In the genomic region with DNA sequence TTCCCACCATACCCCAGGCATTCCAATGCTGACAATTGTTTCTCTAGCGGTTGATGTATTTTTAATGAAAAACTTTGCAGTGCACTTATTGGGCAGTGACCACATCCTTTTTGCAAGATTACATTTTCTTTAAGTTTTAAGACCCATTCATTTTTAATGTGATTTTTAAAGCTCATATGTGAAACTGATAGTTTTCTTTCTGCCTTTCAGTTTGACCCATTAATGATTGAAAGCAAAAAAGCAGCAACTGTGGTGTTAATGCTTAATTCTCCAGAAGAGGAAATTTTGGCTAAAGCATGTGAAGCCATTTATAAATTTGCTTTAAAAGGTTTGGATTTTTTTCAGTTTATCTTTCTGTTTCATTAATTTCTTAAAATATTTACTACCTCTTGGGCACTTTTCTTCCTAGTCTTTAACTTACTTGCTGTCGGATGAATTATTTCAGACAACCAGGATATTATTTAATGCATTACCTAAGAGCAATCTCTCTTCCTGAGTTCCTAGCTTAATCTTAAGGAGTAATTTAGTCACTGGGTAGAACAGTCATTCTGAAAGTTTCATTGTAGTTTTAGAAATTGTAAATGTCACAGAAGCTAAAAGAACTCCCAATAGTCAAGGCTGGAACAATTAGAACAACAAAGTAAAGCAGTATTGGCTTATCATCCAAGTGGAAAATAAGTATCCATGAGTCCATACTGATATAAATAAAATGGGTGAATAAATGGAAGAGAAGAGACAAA, we compare ENCODE assay signal across 18 cellular contexts. TPM values are rescaled to one million over a fixed set of nuclear protein-coding genes. Genes with fewer than 3 reads are reported as not detected.
A peak's percentile ranks its signal among the peaks of the same experiment; 100 is the strongest.
DNase-seq lines count a peak whose midpoint lies in the region; ATAC-seq, FAIRE-seq and TF ChIP-seq lines count a peak whose summit lies in the region.
"Had no signal": no experiment of that assay in that cellular context is flagged by ENCODE, and none has a peak within 500 bp of the region (broad histone marks: within the 10 kb centered on the region; RNA-seq: fewer than 3 reads in every experiment).

No MANE protein-coding gene starts in this region.

- H3K4me2 ChIP-seq in GM12878 (ENCODE audit: control insufficient read depth, insufficient read depth), result no peak overlapping the region

- H3K9me3 ChIP-seq in GM12878 (replicated peaks; ENCODE audit: control insufficient read depth, insufficient read depth, low read length) (no peaks in the 10 kb centered on the region), tibial artery (peaks cover 0 to 7% (median 5%) of the 10 kb centered on the region in 3 donors)

- DNase-seq in GM12878 (ENCODE audit: low read depth, low spot score) (peak; percentile 24), GM10266 (ENCODE audit: extremely low spot score) (no peak), tibial artery (no peak), LoVo (ENCODE audit: low spot score) (no peak)
- DNase-seq: activated CD4-positive, alpha-beta T cell treated with anti-CD3 and anti-CD28 coated beads, Interleukin-2, amount 50 U/mL, for 1 hour; amygdala; mammary epithelial cell; NCI-H1092 treated with DMSO at 0.1 percent for 48 hours; NCI-H345; retina; SJCRH30; transverse colon had no signal

- TF ChIP-seq RAD21 in GM12878 (IDR thresholded peaks at IDR 0.05; ENCODE audit: insufficient read depth, low read depth, low read length), result no peak

- in situ Hi-C loops in GM12878 (cut with MboI), result no loop called here

- H3K4me3 ChIP-seq in GM12878 (no peak overlapping the region), tibial artery (no peak overlapping the region)
- H3K4me3 ChIP-seq: gastroesophageal sphincter, SJCRH30, transverse colon had no signal

- H4K20me1 ChIP-seq in GM12878 (ENCODE audit: control insufficient read depth, insufficient read depth), result no peaks in the 10 kb centered on the region

- TF ChIP-seq POLR2A in GM12878 (IDR thresholded peaks at IDR 0.05; ENCODE audit: low read depth, low read length), result no peak

- no peak for TF ChIP-seq EP300 in GM12878 (IDR thresholded peaks at IDR 0.05; ENCODE audit: borderline replicate concordance in 1 of 2, control insufficient read depth in 1 of 2, low read depth in 2 of 2, low read length in 2 of 2)

- FAIRE-seq in GM12878 (lab: Jason Lieb, UNC), result no peak
- FAIRE-seq: endothelial cell of umbilical vein, H1 had no signal

- intact Hi-C loops in GM12878 (cut with micrococcal nuclease; ENCODE audit: unreplicated experiment) (no loop called here), tibial artery (cut with DNase I; ENCODE audit: low total_unique reads) (no loop called here)

- TF ChIP-seq CTCF in GM12878 (IDR thresholded peaks at IDR 0.05 in 2 of 3, conservative IDR thresholded peaks at IDR 0.05 in 1 of 3; ENCODE audit: control insufficient read depth in 2 of 3, extremely low read depth in 1 of 3, insufficient read depth in 1 of 3, low read depth in 3 of 3, low read length in 3 of 3), result no peak
- TF ChIP-seq CTCF in GM10266 (IDR thresholded peaks at IDR 0.05; ENCODE audit: control insufficient read depth, insufficient read depth, low read depth, missing control alignments), result no peak
- no peak for TF ChIP-seq CTCF in tibial artery (IDR thresholded peaks at IDR 0.05)

- H3K27ac ChIP-seq in GM12878 (ENCODE audit: control insufficient read depth, insufficient read depth), result no peak overlapping the region
- H3K27ac ChIP-seq in tibial artery, result no peak overlapping the region
- H3K27ac ChIP-seq: gastroesophageal sphincter, SJCRH30, transverse colon had no signal

- ATAC-seq in GM18907 (IDR thresholded peaks at IDR 0.05; ENCODE audit: unreplicated experiment) (peak; percentile 84), GM21390 (IDR thresholded peaks at IDR 0.05; ENCODE audit: unreplicated experiment) (peak; percentile 77), HG02970 (IDR thresholded peaks at IDR 0.05; ENCODE audit: low FRiP score, unreplicated experiment) (peak; percentile 67), GM12878 (peak; percentile 80)
- ATAC-seq: gastroesophageal sphincter had no signal

- H3K4me1 ChIP-seq in GM12878 (ENCODE audit: control insufficient read depth, insufficient read depth, low read length), result peaks cover 3% of the 10 kb centered on the region
- H3K4me1 ChIP-seq in tibial artery, result no peaks in the 10 kb centered on the region
- H3K4me1 ChIP-seq: gastroesophageal sphincter, SJCRH30, transverse colon had no signal

- no peak overlapping the region for H3K9ac ChIP-seq in GM12878 (ENCODE audit: control insufficient read depth, insufficient read depth, low read length)

- no TSS peak for BruUV-seq in GM12878 (replicated peaks; lab: Mats Ljungman, UMichigan)

- H3K79me2 ChIP-seq in GM12878 (ENCODE audit: control insufficient read depth, insufficient read depth, low read length), result no peaks in the 10 kb centered on the region

- H3K36me3 ChIP-seq in GM12878 (ENCODE audit: control insufficient read depth in 2 of 2, insufficient read depth in 2 of 2, low read length in 1 of 2) (no peaks in the 10 kb centered on the region), tibial artery (no peaks in the 10 kb centered on the region)
- H3K36me3 ChIP-seq: gastroesophageal sphincter, SJCRH30, transverse colon had no signal

- RAD21 ChIA-PET in GM12878 (lab: Charles Lee; ENCODE audit: unreplicated experiment), result no interaction called here

- CTCF ChIA-PET in GM12878 (lab: Yijun Ruan, JAX), result no interaction called here

- no peak overlapping the region for H2AFZ ChIP-seq in GM12878 (ENCODE audit: control insufficient read depth, low read depth, low read length)

- POLR2A ChIA-PET in GM12878 (lab: Charles Lee), result no interaction called here

- 22% methylated on average over 2 of the region's 2 CpGs for WGBS in GM12878 (ENCODE audit: insufficient coverage, insufficient replicate concordance, low lambda C conversion rate, missing lambda C conversion rate)

- SMC1A ChIA-PET in GM12878 (lab: Charles Lee; ENCODE audit: uncharacterized antibody, unreplicated experiment), result interaction anchor here (0.6 to 1.6 kb wide), 6 partner anchors 10 to 372 kb away, joined by 3 to 5 read pairs (median 4); no protein-coding TSS in a partner anchor

- H3K27me3 ChIP-seq in GM12878 (replicated peaks in 1 of 2; ENCODE audit: control insufficient read depth in 2 of 2, insufficient read depth in 2 of 2, low read length in 1 of 2) (no peaks in the 10 kb centered on the region), tibial artery (no peaks in the 10 kb centered on the region)
- H3K27me3 ChIP-seq: gastroesophageal sphincter, SJCRH30, transverse colon had no signal

TF ChIP-seq in GM12878, 131 proteins besides CTCF, POLR2A, EP300 and RAD21 (continues in another document):
- TF ChIP-seq, protein P1, sequence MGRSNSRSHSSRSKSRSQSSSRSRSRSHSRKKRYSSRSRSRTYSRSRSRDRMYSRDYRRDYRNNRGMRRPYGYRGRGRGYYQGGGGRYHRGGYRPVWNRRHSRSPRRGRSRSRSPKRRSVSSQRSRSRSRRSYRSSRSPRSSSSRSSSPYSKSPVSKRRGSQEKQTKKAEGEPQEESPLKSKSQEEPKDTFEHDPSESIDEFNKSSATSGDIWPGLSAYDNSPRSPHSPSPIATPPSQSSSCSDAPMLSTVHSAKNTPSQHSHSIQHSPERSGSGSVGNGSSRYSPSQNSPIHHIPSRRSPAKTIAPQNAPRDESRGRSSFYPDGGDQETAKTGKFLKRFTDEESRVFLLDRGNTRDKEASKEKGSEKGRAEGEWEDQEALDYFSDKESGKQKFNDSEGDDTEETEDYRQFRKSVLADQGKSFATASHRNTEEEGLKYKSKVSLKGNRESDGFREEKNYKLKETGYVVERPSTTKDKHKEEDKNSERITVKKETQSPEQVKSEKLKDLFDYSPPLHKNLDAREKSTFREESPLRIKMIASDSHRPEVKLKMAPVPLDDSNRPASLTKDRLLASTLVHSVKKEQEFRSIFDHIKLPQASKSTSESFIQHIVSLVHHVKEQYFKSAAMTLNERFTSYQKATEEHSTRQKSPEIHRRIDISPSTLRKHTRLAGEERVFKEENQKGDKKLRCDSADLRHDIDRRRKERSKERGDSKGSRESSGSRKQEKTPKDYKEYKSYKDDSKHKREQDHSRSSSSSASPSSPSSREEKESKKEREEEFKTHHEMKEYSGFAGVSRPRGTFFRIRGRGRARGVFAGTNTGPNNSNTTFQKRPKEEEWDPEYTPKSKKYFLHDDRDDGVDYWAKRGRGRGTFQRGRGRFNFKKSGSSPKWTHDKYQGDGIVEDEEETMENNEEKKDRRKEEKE (IDR thresholded peaks at IDR 0.05), result no peak
- TF ChIP-seq JUNB (IDR thresholded peaks at IDR 0.05), result peak; percentile 51

RNA-seq across cellular contexts. Expression of a gene that starts 18.3 kb away (rescaled TPM):
- total RNA-seq in GM12878 (2013; cell fraction: nucleolus; rRNA removed), result not detected in 2 replicates
- total RNA-seq in GM12878 (2014; rRNA removed) (0.06 TPM in 1 of 2 replicates, not detected in the other), GM12878 (2014; rRNA removed; fragmentation: Illumina TruSeq; extraction: Trizol) (not detected in 2 replicates), GM12878 (2021) (not detected in 2 replicates)
- polyA plus RNA-seq in GM12878 (2011; ENCODE audit: low read depth), result not detected
- polyA plus RNA-seq in GM12878 (2011; rRNA removed) (not detected in 2 replicates), GM12878 (2014; fragmentation: Illumina TruSeq; extraction: Trizol) (0.01 TPM in 1 of 2 replicates, not detected in the other), GM12878 (2014; fragmentation: Nextera tagmentation; extraction: Ambion mirVana) (not detected), GM12878 (2014; rRNA removed) (not detected in 2 replicates), GM12878 (2016; fragmentation: Nextera tagmentation; extraction: Ambion mirVana) (not detected)
- not detected in 2 replicates for polyA plus RNA-seq in GM12878 (2011; cell fraction: cytosol; rRNA removed)
- not detected in 2 replicates for polyA plus RNA-seq in GM12878 (2011; cell fraction: nucleus; rRNA removed)
- not detected in 2 replicates for polyA plus RNA-seq in GM12878 (2012)
- polyA minus RNA-seq in GM12878 (2011; rRNA and poly(A)+ RNA removed), result not detected in 2 replicates
- not detected in 2 replicates for polyA minus RNA-seq in GM12878 (2011; cell fraction: cytosol; rRNA and poly(A)+ RNA removed)
- not detected in 2 replicates for polyA minus RNA-seq in GM12878 (2011; cell fraction: nucleus; rRNA and poly(A)+ RNA removed)
- total RNA-seq: endothelial cell of umbilical vein, gastroesophageal sphincter, mammary epithelial cell, SJCRH30, transverse colon had no signal
- polyA plus RNA-seq: endothelial cell of umbilical vein had no signal
